ENCODE assay signal across 8 cellular contexts in the genomic region with DNA sequence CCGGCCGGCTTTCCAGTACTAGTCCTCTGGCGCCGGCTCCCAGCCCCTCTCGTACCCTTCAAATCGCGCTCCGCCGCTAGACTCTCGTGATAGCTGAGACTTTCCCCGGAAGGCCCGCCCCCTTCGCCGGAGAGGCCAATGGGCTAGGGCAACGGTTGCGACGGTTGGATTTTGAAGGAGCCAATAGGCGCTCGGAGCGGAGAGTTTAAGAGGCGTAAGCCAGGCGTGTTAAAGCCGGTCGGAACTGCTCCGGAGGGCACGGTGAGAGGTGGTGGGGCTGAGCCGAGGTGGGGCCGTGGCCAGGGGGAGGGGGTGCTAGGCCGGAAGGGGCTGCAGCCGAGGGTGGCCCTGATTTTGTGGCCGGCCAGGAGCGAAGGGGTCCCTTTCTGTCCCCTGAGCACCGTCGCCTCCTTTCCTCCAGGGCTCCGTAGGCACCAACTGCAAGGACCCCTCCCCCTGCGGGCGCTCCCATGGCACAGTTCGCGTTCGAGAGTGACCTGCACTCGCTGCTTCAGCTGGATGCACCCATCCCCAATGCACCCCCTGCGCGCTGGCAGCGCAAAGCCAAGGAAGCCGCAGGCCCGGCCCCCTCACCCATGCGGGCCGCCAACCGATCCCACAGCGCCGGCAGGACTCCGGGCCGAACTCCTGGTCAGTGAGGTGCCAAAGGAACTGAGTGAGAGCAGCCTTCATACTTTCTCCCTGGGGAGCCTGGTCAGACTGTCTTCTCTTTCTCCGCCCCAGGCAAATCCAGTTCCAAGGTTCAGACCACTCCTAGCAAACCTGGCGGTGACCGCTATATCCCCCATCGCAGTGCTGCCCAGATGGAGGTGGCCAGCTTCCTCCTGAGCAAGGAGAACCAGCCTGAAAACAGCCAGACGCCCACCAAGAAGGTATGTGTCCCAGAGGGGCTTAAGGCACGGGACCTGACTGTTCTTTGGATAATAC. TPM values are rescaled to one million over a fixed set of nuclear protein-coding genes. Genes with fewer than 3 reads are reported as not detected.
DNase-seq lines count a peak whose midpoint lies in the region; ATAC-seq and TF ChIP-seq lines count a peak whose summit lies in the region.

A gene (plus strand): TSS at position 236 of the 948 bp plus-strand sequence. CDS start 235 bp downstream, at position 471.

- no peaks in the 10 kb centered on the region for H3K27me3 Mint-ChIP-seq in activated T-cell treated with anti-CD3 and anti-CD28 coated beads, Interleukin-2, amount 50 U/mL, for 24 hours

- peaks cover 61% of the 10 kb centered on the region for H3K36me3 Mint-ChIP-seq in activated T-cell treated with anti-CD3 and anti-CD28 coated beads, Interleukin-2, amount 50 U/mL, for 24 hours (ENCODE audit: low read depth)

- TF ChIP-seq POLR2A in erythroblast (IDR thresholded peaks at IDR 0.05; ENCODE audit: low read length), result peak; percentile 83

- H3K9me3 ChIP-seq in mucosa of stomach (ENCODE audit: control insufficient read depth, low read length), result no peaks in the 10 kb centered on the region

- H3K4me3 ChIP-seq in mucosa of stomach (ENCODE audit: low read length), result peak within 1 kb of the TSS; percentile 53

- no peaks in the 10 kb centered on the region for H3K9me3 Mint-ChIP-seq in activated T-cell treated with anti-CD3 and anti-CD28 coated beads, Interleukin-2, amount 50 U/mL, for 24 hours

- peaks cover 43% of the 10 kb centered on the region for H3K4me1 Mint-ChIP-seq in activated T-cell treated with anti-CD3 and anti-CD28 coated beads, Interleukin-2, amount 50 U/mL, for 24 hours (ENCODE audit: low read depth)

- H3K27ac Mint-ChIP-seq in activated T-cell treated with anti-CD3 and anti-CD28 coated beads, Interleukin-2, amount 50 U/mL, for 24 hours, result peak within 1 kb of the TSS; percentile 94

- H3K9ac ChIP-seq in mucosa of stomach (ENCODE audit: low read length), result peak within 1 kb of the TSS; percentile 79

- peaks cover 20% of the 10 kb centered on the region for H3K36me3 ChIP-seq in mucosa of stomach (ENCODE audit: control insufficient read depth, insufficient read depth, low read length)

- DNase-seq in DMS153 treated with DMSO at 0.1 percent for 48 hours (lab: John Stamatoyannopoulos, UW; ENCODE audit: unreplicated experiment), result peak; percentile 99
- DNase-seq in KBM-7, result peak; percentile 97
- DNase-seq in activated T-cell treated with anti-CD3 and anti-CD28 coated beads, Interleukin-2, amount 50 U/mL, for 24 hours, result peak; percentile 99
- peak; percentile 95 for DNase-seq in erythroblast (lab: John Stamatoyannopoulos, UW)
- peak; percentile 94 to 96 for DNase-seq in stimulated activated CD8-positive, alpha-beta memory T cell treated with anti-CD3 and anti-CD28 coated beads, Interleukin-7, amount 100 ng/mL, for 1 hour (ENCODE audit: low read depth in 2 of 2)

- H3K27me3 ChIP-seq in mucosa of stomach (ENCODE audit: control insufficient read depth, insufficient read depth, low read length), result no peaks in the 10 kb centered on the region

- H3K4me3 Mint-ChIP-seq in activated T-cell treated with anti-CD3 and anti-CD28 coated beads, Interleukin-2, amount 50 U/mL, for 24 hours, result peak within 1 kb of the TSS; percentile 93

- peak; percentile 91 for ATAC-seq in GM21717 (IDR thresholded peaks at IDR 0.05; ENCODE audit: unreplicated experiment)

- in situ Hi-C loops in KBM-7 (cut with MboI; ENCODE audit: low pct_unique_long_range_greater_than_20kb, low sequenced_read_pairs), result no loop called here

- H3K4me1 ChIP-seq in mucosa of stomach (ENCODE audit: control insufficient read depth, insufficient read depth, low read length), result peaks cover 20% of the 10 kb centered on the region

TF ChIP-seq in PFSK-1, 5 proteins besides CTCF, POLR2A, EP300 and RAD21:
- TF ChIP-seq TAF1 (IDR thresholded peaks at IDR 0.05; ENCODE audit: borderline replicate concordance, insufficient read depth, low read length), result peak; percentile 95
- TF ChIP-seq POLR2AphosphoS5 (IDR thresholded peaks at IDR 0.05; ENCODE audit: low read depth, low read length), result peak; percentile 95
- TF ChIP-seq, protein P1, sequence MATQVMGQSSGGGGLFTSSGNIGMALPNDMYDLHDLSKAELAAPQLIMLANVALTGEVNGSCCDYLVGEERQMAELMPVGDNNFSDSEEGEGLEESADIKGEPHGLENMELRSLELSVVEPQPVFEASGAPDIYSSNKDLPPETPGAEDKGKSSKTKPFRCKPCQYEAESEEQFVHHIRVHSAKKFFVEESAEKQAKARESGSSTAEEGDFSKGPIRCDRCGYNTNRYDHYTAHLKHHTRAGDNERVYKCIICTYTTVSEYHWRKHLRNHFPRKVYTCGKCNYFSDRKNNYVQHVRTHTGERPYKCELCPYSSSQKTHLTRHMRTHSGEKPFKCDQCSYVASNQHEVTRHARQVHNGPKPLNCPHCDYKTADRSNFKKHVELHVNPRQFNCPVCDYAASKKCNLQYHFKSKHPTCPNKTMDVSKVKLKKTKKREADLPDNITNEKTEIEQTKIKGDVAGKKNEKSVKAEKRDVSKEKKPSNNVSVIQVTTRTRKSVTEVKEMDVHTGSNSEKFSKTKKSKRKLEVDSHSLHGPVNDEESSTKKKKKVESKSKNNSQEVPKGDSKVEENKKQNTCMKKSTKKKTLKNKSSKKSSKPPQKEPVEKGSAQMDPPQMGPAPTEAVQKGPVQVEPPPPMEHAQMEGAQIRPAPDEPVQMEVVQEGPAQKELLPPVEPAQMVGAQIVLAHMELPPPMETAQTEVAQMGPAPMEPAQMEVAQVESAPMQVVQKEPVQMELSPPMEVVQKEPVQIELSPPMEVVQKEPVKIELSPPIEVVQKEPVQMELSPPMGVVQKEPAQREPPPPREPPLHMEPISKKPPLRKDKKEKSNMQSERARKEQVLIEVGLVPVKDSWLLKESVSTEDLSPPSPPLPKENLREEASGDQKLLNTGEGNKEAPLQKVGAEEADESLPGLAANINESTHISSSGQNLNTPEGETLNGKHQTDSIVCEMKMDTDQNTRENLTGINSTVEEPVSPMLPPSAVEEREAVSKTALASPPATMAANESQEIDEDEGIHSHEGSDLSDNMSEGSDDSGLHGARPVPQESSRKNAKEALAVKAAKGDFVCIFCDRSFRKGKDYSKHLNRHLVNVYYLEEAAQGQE (IDR thresholded peaks at IDR 0.05; ENCODE audit: insufficient read depth in 1 of 2, low read depth in 2 of 2, low read length in 2 of 2), result no peak
- TF ChIP-seq FOXP2 (optimal IDR thresholded peaks at IDR 0.05; ENCODE audit: borderline replicate concordance, extremely low read depth, extremely low read length, insufficient read depth), result no peak
- peak; percentile 67; the same call in 1 of the 2 replicates for TF ChIP-seq SIN3A (IDR thresholded peaks at IDR 0.05; ENCODE audit: borderline replicate concordance, insufficient read depth, low read length)

RNA-seq across cellular contexts. Expression of the gene that starts here (rescaled TPM):
- polyA plus RNA-seq in PFSK-1 (2012; ENCODE audit: insufficient read length, low read depth), result 124 TPM

Comparison
In these comparisons a context has a peak if more than half of its experiments do, and no peak if none do; other contexts are left out.
1. Peak in every context shown above with its lines: DNase-seq, ATAC-seq and H3K4me3 ChIP-seq.